In genomic region chr9:110753734-110754231, GRCh38 we compare ENCODE assay signal across 18 cellular contexts.
DNase-seq lines count a peak whose midpoint lies in the region; ATAC-seq and TF ChIP-seq lines count a peak whose summit lies in the region.
"Had no signal": no experiment of that assay in that cellular context is flagged by ENCODE, and none has a peak within 500 bp of the region (broad histone marks: within the 10 kb centered on the region; RNA-seq: fewer than 3 reads in every experiment).

No MANE protein-coding gene starts in this region.

- intact Hi-C loops in thyroid gland (cut with DNase I), result no loop called here

- DNase-seq in GM04503 (ENCODE audit: low read depth) (peak; percentile 38), SK-N-DZ (ENCODE audit: low spot score) (peak; percentile 93), fibroblast of mammary gland (ENCODE audit: low read depth) (peak; percentile 90), thyroid gland (no peak)
- DNase-seq: activated CD4-positive, alpha-beta T cell treated with anti-CD3 and anti-CD28 coated beads, Interleukin-2, amount 50 U/mL, for 1 hour; activated T-cell treated with anti-CD3 and anti-CD28 coated beads, Interleukin-2, amount 50 U/mL, for 24 hours; CD4-positive, CD25-positive, alpha-beta regulatory T cell; DMS79; KBM-7; left ventricle myocardium inferior; NCI-H1417 treated with DMSO at 0.1 percent for 48 hours; pancreas; small intestine had no signal

- H3K27ac ChIP-seq in subcutaneous abdominal adipose tissue (ENCODE audit: low read depth, low read length), result peak overlapping the region; percentile 35
- H3K27ac ChIP-seq in thyroid gland, result no peak overlapping the region
- H3K27ac ChIP-seq: left ventricle myocardium inferior, pancreas, thoracic aorta had no signal

- ATAC-seq in GM18505 (IDR thresholded peaks at IDR 0.05; ENCODE audit: unreplicated experiment), result no peak
- ATAC-seq in HG03342 (IDR thresholded peaks at IDR 0.05; ENCODE audit: unreplicated experiment), result no peak
- ATAC-seq: activated naive CD4-positive, alpha-beta T cell treated with anti-CD3 and anti-CD28 coated beads, Interleukin-2, amount 50 U/mL, for 72 hours had no signal

- H3K27me3 ChIP-seq in subcutaneous abdominal adipose tissue (ENCODE audit: control insufficient read depth in 5 of 5, insufficient read depth in 4 of 5, low read length in 5 of 5) (no peaks in the 10 kb centered on the region), thyroid gland (no peaks in the 10 kb centered on the region)
- H3K27me3 ChIP-seq: pancreas had no signal

- peaks cover 0 to 17% (median 12%) of the 10 kb centered on the region in 5 donors for H3K4me1 ChIP-seq in subcutaneous abdominal adipose tissue (ENCODE audit: control insufficient read depth in 5 of 5, insufficient read depth in 5 of 5, low read length in 5 of 5)
- H3K4me1 ChIP-seq in thyroid gland, result peaks cover 0 to under 1% of the 10 kb centered on the region in 2 donors
- H3K4me1 ChIP-seq: left ventricle myocardium inferior, pancreas had no signal

- no peak overlapping the region for H3K9ac ChIP-seq in subcutaneous abdominal adipose tissue (ENCODE audit: low read length in 5 of 5)

- no peak for TF ChIP-seq POLR2A in GM18505 (IDR thresholded peaks at IDR 0.05; ENCODE audit: borderline replicate concordance, extremely low read depth, insufficient read depth, insufficient read length)
- TF ChIP-seq POLR2A in thyroid gland (IDR thresholded peaks at IDR 0.05), result no peak

- TF ChIP-seq CTCF in fibroblast of mammary gland (conservative IDR thresholded peaks at IDR 0.05; ENCODE audit: control insufficient read depth, insufficient read depth, low read depth, low read length), result no peak
- no peak for TF ChIP-seq CTCF in thyroid gland (IDR thresholded peaks at IDR 0.05)

- H3K36me3 ChIP-seq in subcutaneous abdominal adipose tissue (ENCODE audit: control insufficient read depth in 5 of 5, insufficient read depth in 5 of 5, low read length in 5 of 5), result no peaks in the 10 kb centered on the region
- no peaks in the 10 kb centered on the region for H3K36me3 ChIP-seq in thyroid gland
- H3K36me3 ChIP-seq: left ventricle myocardium inferior, pancreas, thoracic aorta had no signal

- 85 to 91% methylated on average over 1 of the region's 1 CpG for WGBS in thyroid gland, 2 donors

- H3K9me3 ChIP-seq in subcutaneous abdominal adipose tissue (ENCODE audit: control insufficient read depth in 5 of 5, low read length in 5 of 5) (no peaks in the 10 kb centered on the region), thyroid gland (no peaks in the 10 kb centered on the region)
- H3K9me3 ChIP-seq: pancreas, thoracic aorta had no signal

- H3K4me3 ChIP-seq in fibroblast of mammary gland (ENCODE audit: control insufficient read depth, low read depth, low read length) (no peak overlapping the region), subcutaneous abdominal adipose tissue (ENCODE audit: low read depth in 1 of 5, low read length in 5 of 5) (no peak overlapping the region), thyroid gland (replicated peaks in 1 of 3) (no peak overlapping the region)
- H3K4me3 ChIP-seq: left ventricle myocardium inferior, pancreas, thoracic aorta had no signal

Comparison
In these comparisons a context has a peak if more than half of its experiments do, and no peak if none do; other contexts are left out.
1. DNase-seq: peak in GM04503 (single experiment), SK-N-DZ (single experiment) and fibroblast of mammary gland (single experiment); none in thyroid gland (0 of 2).